In genomic region chr5:113043491-113043931, GRCh38 we compare ENCODE assay signal across 9 cellular contexts.
DNase-seq lines count a peak whose midpoint lies in the region; ATAC-seq and TF ChIP-seq lines count a peak whose summit lies in the region.
"Had no signal": no experiment of that assay in that cellular context is flagged by ENCODE, and none has a peak within 500 bp of the region (broad histone marks: within the 10 kb centered on the region; RNA-seq: fewer than 3 reads in every experiment).

No MANE protein-coding gene starts in this region.

- H3K4me3 ChIP-seq in OCI-LY1 (ENCODE audit: low read depth, low read length, poor library complexity, severe bottlenecking) (no peak overlapping the region), fibroblast of lung (replicated peaks in 1 of 4; ENCODE audit: control extremely low read depth in 1 of 4, insufficient read depth in 1 of 4, low read depth in 3 of 4, low read length in 4 of 4) (no peak overlapping the region), retinal pigment epithelial cell (ENCODE audit: low read length) (no peak overlapping the region), brain microvascular endothelial cell (ENCODE audit: low read depth, low read length) (no peak overlapping the region)

- no peaks in the 10 kb centered on the region for H4K20me1 ChIP-seq in OCI-LY1 (ENCODE audit: insufficient read depth, low read length)
- H4K20me1 ChIP-seq in fibroblast of lung (ENCODE audit: control insufficient read depth, extremely low read depth, insufficient read depth, low read length), result no peaks in the 10 kb centered on the region

- no peak overlapping the region for H3K9ac ChIP-seq in OCI-LY1 (ENCODE audit: low read length)
- H3K9ac ChIP-seq in fibroblast of lung (ENCODE audit: insufficient read depth, low read length), result no peak overlapping the region

- in situ Hi-C loops in brain microvascular endothelial cell (cut with HindIII; ENCODE audit: low pct_ligation_motif_present, low sequenced_read_pairs), result no loop called here

- peak; percentile 44; the same call in 2 of the 3 replicates for TF ChIP-seq CTCF in GM12872 (IDR thresholded peaks at IDR 0.05; ENCODE audit: insufficient read depth, low read depth, low read length)
- peak; percentile 10; the same call in 1 of the 2 replicates for TF ChIP-seq CTCF in OCI-LY1 (IDR thresholded peaks at IDR 0.05; ENCODE audit: low read length)
- peak; percentile 3 to 14 for TF ChIP-seq CTCF in fibroblast of lung (conservative IDR thresholded peaks at IDR 0.05 in 1 of 2, IDR thresholded peaks at IDR 0.05 in 1 of 2; ENCODE audit: low read depth in 1 of 2, low read length in 2 of 2)
- TF ChIP-seq CTCF in retinal pigment epithelial cell (conservative IDR thresholded peaks at IDR 0.05; ENCODE audit: low read depth, low read length), result peak; percentile 45
- no peak for TF ChIP-seq CTCF in brain microvascular endothelial cell (IDR thresholded peaks at IDR 0.05; ENCODE audit: low read depth, low read length, missing control alignments)

- H3K27ac ChIP-seq in OCI-LY1 (ENCODE audit: low read depth, low read length, poor library complexity, severe bottlenecking) (no peak overlapping the region), fibroblast of lung (ENCODE audit: insufficient read depth, low read length) (no peak overlapping the region), brain microvascular endothelial cell (no peak overlapping the region)

- H3K36me3 ChIP-seq in OCI-LY1 (ENCODE audit: insufficient read depth, low read length) (no peaks in the 10 kb centered on the region), fibroblast of lung (ENCODE audit: control insufficient read depth, insufficient read depth, low read length) (no peaks in the 10 kb centered on the region), brain microvascular endothelial cell (replicated peaks) (no peaks in the 10 kb centered on the region)

- H2AFZ ChIP-seq in OCI-LY1 (ENCODE audit: low read length) (no peak overlapping the region), fibroblast of lung (ENCODE audit: low read length) (peak overlapping the region; percentile 16)

- no peak for ATAC-seq in HG02852 (IDR thresholded peaks at IDR 0.05; ENCODE audit: unreplicated experiment)
- no peak for ATAC-seq in HG02938 (IDR thresholded peaks at IDR 0.05; ENCODE audit: unreplicated experiment)
- ATAC-seq: natural killer cell had no signal

- peak; percentile 47 to 51 for DNase-seq in fibroblast of lung (ENCODE audit: low read depth in 2 of 2)
- no peak for DNase-seq in retinal pigment epithelial cell (ENCODE audit: low read depth)
- no peak for DNase-seq in SIG-M5 (lab: John Stamatoyannopoulos, UW)
- no peak for DNase-seq in brain microvascular endothelial cell
- DNase-seq: natural killer cell had no signal

- no peak overlapping the region for H3K4me2 ChIP-seq in OCI-LY1 (ENCODE audit: low read length)
- no peak overlapping the region for H3K4me2 ChIP-seq in fibroblast of lung (ENCODE audit: extremely low read depth, insufficient read depth, low read length)

- H3K4me1 ChIP-seq in OCI-LY1 (ENCODE audit: insufficient read depth, low read length, severe bottlenecking) (peaks cover 6% of the 10 kb centered on the region), fibroblast of lung (ENCODE audit: control insufficient read depth, extremely low read depth, insufficient read depth, low read length) (no peaks in the 10 kb centered on the region)

- H3K9me2 ChIP-seq in OCI-LY1 (ENCODE audit: low read depth, low read length), result no peaks in the 10 kb centered on the region

- H3K27me3 ChIP-seq in OCI-LY1 (ENCODE audit: insufficient read depth, low read length), result no peaks in the 10 kb centered on the region
- no peaks in the 10 kb centered on the region for H3K27me3 ChIP-seq in fibroblast of lung (ENCODE audit: control insufficient read depth, insufficient read depth, low read length)
- no peaks in the 10 kb centered on the region for H3K27me3 ChIP-seq in brain microvascular endothelial cell (replicated peaks)

- H3K9me3 ChIP-seq in OCI-LY1 (ENCODE audit: low read length) (no peaks in the 10 kb centered on the region), fibroblast of lung (ENCODE audit: control insufficient read depth, insufficient read depth, low read depth, low read length) (no peaks in the 10 kb centered on the region)

- no peaks in the 10 kb centered on the region for H3F3A ChIP-seq in OCI-LY1 (ENCODE audit: insufficient read depth, low read length)

- no peaks in the 10 kb centered on the region for H3K79me2 ChIP-seq in OCI-LY1 (ENCODE audit: insufficient read depth, low read length)
- H3K79me2 ChIP-seq in fibroblast of lung (ENCODE audit: control insufficient read depth, insufficient read depth, low read length), result no peaks in the 10 kb centered on the region

Comparison
In these comparisons a context has a peak if more than half of its experiments do, and no peak if none do; other contexts are left out.
1. DNase-seq: peak in fibroblast of lung (2 of 2); none in retinal pigment epithelial cell (single experiment), SIG-M5 (single experiment) and brain microvascular endothelial cell (single experiment).